In the genomic region with DNA sequence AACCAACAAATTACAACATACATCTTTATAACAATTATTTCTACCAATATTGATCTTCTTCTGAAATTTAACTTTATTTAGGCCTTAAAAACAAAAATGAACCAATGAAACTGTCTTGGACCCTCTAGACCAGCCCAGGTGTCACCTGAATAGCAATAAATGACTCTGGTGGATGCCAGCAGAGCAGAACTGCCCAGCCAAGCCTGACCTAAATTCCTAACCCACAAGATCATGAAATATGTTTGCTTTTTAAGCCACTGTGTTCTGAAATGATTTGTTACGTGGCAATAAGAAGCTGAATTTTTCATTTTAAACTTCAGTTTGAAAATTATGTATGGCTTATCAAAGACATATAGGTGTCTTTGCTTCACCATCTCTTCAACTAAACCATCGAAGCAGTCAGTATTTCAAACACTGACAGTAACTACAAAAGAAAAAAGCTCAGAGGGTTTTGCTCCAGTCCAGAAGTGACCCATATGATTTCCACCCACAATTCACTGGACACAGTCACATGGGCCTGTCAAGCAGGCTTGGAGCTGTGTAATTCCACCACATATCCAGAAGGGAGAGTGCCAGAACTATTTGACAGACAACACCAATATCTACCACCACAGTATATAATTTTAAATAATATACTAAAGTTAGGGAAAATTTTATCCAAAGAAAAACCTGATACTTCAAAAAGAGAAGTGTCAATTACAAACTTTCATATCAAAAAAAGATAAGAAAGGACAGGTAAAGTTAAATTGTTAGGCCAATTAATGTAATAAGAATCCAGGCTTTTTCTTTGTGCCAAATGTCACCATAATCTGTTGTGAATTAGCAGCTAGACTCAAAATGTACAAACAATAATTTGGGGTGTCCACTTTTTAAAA, we compare ENCODE assay signal across 9 cellular contexts.
DNase-seq lines count a peak whose midpoint lies in the region; ATAC-seq, FAIRE-seq and TF ChIP-seq lines count a peak whose summit lies in the region.
"Had no signal": no experiment of that assay in that cellular context is flagged by ENCODE, and none has a peak within 500 bp of the region (broad histone marks: within the 10 kb centered on the region; RNA-seq: fewer than 3 reads in every experiment).

No MANE protein-coding gene starts in this region.

- H3K27me3 Mint-ChIP-seq in glutamatergic neuron (ENCODE audit: unreplicated experiment), result no peaks in the 10 kb centered on the region
- H3K27me3 Mint-ChIP-seq in activated T-cell treated with anti-CD3 and anti-CD28 coated beads, Interleukin-2, amount 50 U/mL, for 24 hours, result no peaks in the 10 kb centered on the region
- H3K27me3 Mint-ChIP-seq: T-cell had no signal

- H3K27ac Mint-ChIP-seq in glutamatergic neuron (ENCODE audit: unreplicated experiment), result no peak overlapping the region
- no peak overlapping the region for H3K27ac Mint-ChIP-seq in activated T-cell treated with anti-CD3 and anti-CD28 coated beads, Interleukin-2, amount 50 U/mL, for 24 hours
- H3K27ac Mint-ChIP-seq: T-cell had no signal

- no peak for FAIRE-seq in D721Med (lab: Jason Lieb, UNC)

- ATAC-seq in GM19455 (IDR thresholded peaks at IDR 0.05; ENCODE audit: unreplicated experiment) (peak; percentile 49), sciatic nerve (peak; percentile 88)

- no peaks in the 10 kb centered on the region for H3K9me3 Mint-ChIP-seq in glutamatergic neuron (ENCODE audit: unreplicated experiment)
- H3K9me3 Mint-ChIP-seq in activated T-cell treated with anti-CD3 and anti-CD28 coated beads, Interleukin-2, amount 50 U/mL, for 24 hours, result no peaks in the 10 kb centered on the region
- H3K9me3 Mint-ChIP-seq: T-cell had no signal

- no peaks in the 10 kb centered on the region for H3K36me3 Mint-ChIP-seq in glutamatergic neuron (ENCODE audit: unreplicated experiment)
- peaks cover 11% of the 10 kb centered on the region for H3K36me3 Mint-ChIP-seq in activated T-cell treated with anti-CD3 and anti-CD28 coated beads, Interleukin-2, amount 50 U/mL, for 24 hours (ENCODE audit: low read depth)

- intact Hi-C loops in sciatic nerve (cut with DNase I), result no loop called here

- H3K4me1 Mint-ChIP-seq in glutamatergic neuron (ENCODE audit: low read depth, unreplicated experiment), result peaks cover 15% of the 10 kb centered on the region
- H3K4me1 Mint-ChIP-seq in activated T-cell treated with anti-CD3 and anti-CD28 coated beads, Interleukin-2, amount 50 U/mL, for 24 hours (ENCODE audit: low read depth), result peaks cover 54% of the 10 kb centered on the region

- no peak overlapping the region for H3K4me3 Mint-ChIP-seq in glutamatergic neuron (ENCODE audit: unreplicated experiment)
- H3K4me3 Mint-ChIP-seq in activated T-cell treated with anti-CD3 and anti-CD28 coated beads, Interleukin-2, amount 50 U/mL, for 24 hours, result no peak overlapping the region
- H3K4me3 Mint-ChIP-seq: T-cell had no signal

- TF ChIP-seq CTCF in D721Med (IDR thresholded peaks at IDR 0.05; ENCODE audit: insufficient read depth, missing control alignments) (peak; percentile 42), glutamatergic neuron (IDR thresholded peaks at IDR 0.05; ENCODE audit: partially characterized antibody, unreplicated experiment) (peak; percentile 25)

- DNase-seq in D721Med (ENCODE audit: insufficient read length, low spot score) (no peak), HT1080 (ENCODE audit: low read depth) (peak; percentile 61), SW480 (ENCODE audit: low spot score) (peak; percentile 50), glutamatergic neuron (peak; percentile 28), sciatic nerve (ENCODE audit: low spot score) (no peak)
- no peak for DNase-seq in activated T-cell treated with anti-CD3 and anti-CD28 coated beads, Interleukin-2, amount 50 U/mL, for 24 hours
- DNase-seq in activated CD8-positive, alpha-beta memory T cell treated with anti-CD3 and anti-CD28 coated beads, Interleukin-2, amount 50 U/mL, for 4 hours, result no peak
- DNase-seq: T-cell had no signal

Comparison
In these comparisons a context has a peak if more than half of its experiments do, and no peak if none do; other contexts are left out.
1. DNase-seq: peak in HT1080 (single experiment), SW480 (single experiment) and glutamatergic neuron (single experiment); none in D721Med (single experiment), sciatic nerve (single experiment), activated T-cell treated with anti-CD3 and anti-CD28 coated beads, Interleukin-2, amount 50 U/mL, for 24 hours (single experiment) and activated CD8-positive, alpha-beta memory T cell treated with anti-CD3 and anti-CD28 coated beads, Interleukin-2, amount 50 U/mL, for 4 hours (single experiment).